25 cellular contexts compared by ENCODE assay signal in the genomic region with DNA sequence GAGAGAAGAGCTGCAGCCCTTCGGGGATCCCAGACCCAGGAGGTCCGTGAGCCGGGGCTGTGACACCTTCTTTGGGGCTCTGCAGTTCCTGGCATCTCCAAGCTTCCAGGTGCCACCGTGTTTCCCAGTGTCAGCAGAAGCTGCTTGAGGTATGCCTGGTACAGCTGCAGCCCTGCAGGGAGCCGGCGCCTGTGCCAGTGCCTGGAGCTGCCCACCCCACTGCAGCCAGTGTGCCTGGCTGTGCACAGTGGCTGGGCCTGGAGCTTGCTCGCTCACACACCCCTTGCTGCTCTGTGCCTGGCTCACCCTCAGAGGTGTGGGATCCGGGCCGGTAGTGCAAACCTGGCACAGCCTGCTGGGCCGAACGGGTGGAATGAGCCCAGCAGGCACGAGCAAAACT.
"Had no signal": no experiment of that assay in that cellular context is flagged by ENCODE, and none has a peak within 500 bp of the region (broad histone marks: within the 10 kb centered on the region; RNA-seq: fewer than 3 reads in every experiment).

No MANE protein-coding gene starts in this region.

- H3K36me3 ChIP-seq: colonic mucosa, ovary, thyroid gland had no signal

- H3K4me3 Mint-ChIP-seq: activated T-helper 17 cell treated with anti-CD3 and anti-CD28 coated beads, Interleukin-2, amount 50 U/mL, for 72 hours; memory B cell; naive thymus-derived CD8-positive, alpha-beta T cell; stimulated activated naive B cell treated with anti-CD40 and anti-IgM and Interleukin-4, amounts not matched to agents 10 μg/mL and 1 μg/mL and 100 μg/mL, for 72 hours; T-helper 2 cell treated with Interferon-gamma antibody and Interleukin-4, amounts not matched to agents 5 μg/mL and 100 μg/mL, for 36 hours had no signal

- H3K4me3 ChIP-seq: colonic mucosa, ovary, psoas muscle, sigmoid colon, stomach, thyroid gland had no signal

- FAIRE-seq: bronchial epithelial cell, frontal cortex, keratinocyte, small intestine had no signal

- H3K27me3 ChIP-seq: colonic mucosa, ovary, sigmoid colon, stomach, thyroid gland had no signal

- ATAC-seq: activated naive CD4-positive, alpha-beta T cell treated with anti-CD3 and anti-CD28 coated beads, Interleukin-2, amount 50 U/mL, for 72 hours; activated T-helper 17 cell treated with anti-CD3 and anti-CD28 coated beads, Interleukin-2, amount 50 U/mL, for 72 hours; left cardiac atrium; naive thymus-derived CD8-positive, alpha-beta T cell; stimulated activated naive B cell treated with anti-CD40 and anti-IgM and Interleukin-4, amounts not matched to agents 10 μg/mL and 1 μg/mL and 100 μg/mL, for 72 hours had no signal

- H3K9me3 ChIP-seq: colonic mucosa, ovary, psoas muscle, sigmoid colon, stomach, thyroid gland had no signal

- H3K9me3 Mint-ChIP-seq: activated T-helper 17 cell treated with anti-CD3 and anti-CD28 coated beads, Interleukin-2, amount 50 U/mL, for 72 hours; T-helper 2 cell treated with Interferon-gamma antibody and Interleukin-4, amounts not matched to agents 5 μg/mL and 100 μg/mL, for 36 hours had no signal

- H3K4me1 ChIP-seq: colonic mucosa had no signal

- DNase-seq: activated CD4-positive, alpha-beta T cell treated with anti-CD3 and anti-CD28 coated beads for 4 hours; activated CD4-positive, alpha-beta T cell treated with anti-CD3 and anti-CD28 coated beads, Interleukin-2, amount 50 U/mL, for 4 hours; activated naive CD4-positive, alpha-beta T cell; activated T-cell treated with anti-CD3 and anti-CD28 coated beads, Interleukin-2, amount 50 U/mL, for 1 hour; anterior cingulate cortex; cerebellar nuclear complex; colonic mucosa; effector CD8-positive, alpha-beta T cell; left cardiac atrium; ovary; sigmoid colon; small intestine; stimulated activated CD4-positive, alpha-beta T cell treated with anti-CD3 and anti-CD28 coated beads, Interleukin-1b, Interleukin-23, amount 100 ng/mL, for 48 hours; stimulated activated naive B cell treated with anti-CD40 and anti-IgM and Interleukin-4, amounts not matched to agents 10 μg/mL and 1 μg/mL and 100 μg/mL, for 72 hours; stomach; thyroid gland had no signal

- H3K27ac Mint-ChIP-seq: activated naive CD4-positive, alpha-beta T cell treated with anti-CD3 and anti-CD28 coated beads, Interleukin-2, amount 50 U/mL, for 72 hours; activated T-helper 17 cell treated with anti-CD3 and anti-CD28 coated beads, Interleukin-2, amount 50 U/mL, for 72 hours; memory B cell; naive thymus-derived CD8-positive, alpha-beta T cell; stimulated activated naive B cell treated with anti-CD40 and anti-IgM and Interleukin-4, amounts not matched to agents 10 μg/mL and 1 μg/mL and 100 μg/mL, for 72 hours; T-helper 2 cell treated with Interferon-gamma antibody and Interleukin-4, amounts not matched to agents 5 μg/mL and 100 μg/mL, for 36 hours had no signal

- H3K27me3 Mint-ChIP-seq: activated T-helper 17 cell treated with anti-CD3 and anti-CD28 coated beads, Interleukin-2, amount 50 U/mL, for 72 hours; naive thymus-derived CD8-positive, alpha-beta T cell had no signal

- H3K27ac ChIP-seq: colonic mucosa, ovary, psoas muscle, sigmoid colon, stomach, thyroid gland had no signal

- H3K4me1 Mint-ChIP-seq: activated T-helper 17 cell treated with anti-CD3 and anti-CD28 coated beads, Interleukin-2, amount 50 U/mL, for 72 hours; memory B cell; stimulated activated naive B cell treated with anti-CD40 and anti-IgM and Interleukin-4, amounts not matched to agents 10 μg/mL and 1 μg/mL and 100 μg/mL, for 72 hours had no signal
